8 cellular contexts compared by ENCODE assay signal in the genomic region with DNA sequence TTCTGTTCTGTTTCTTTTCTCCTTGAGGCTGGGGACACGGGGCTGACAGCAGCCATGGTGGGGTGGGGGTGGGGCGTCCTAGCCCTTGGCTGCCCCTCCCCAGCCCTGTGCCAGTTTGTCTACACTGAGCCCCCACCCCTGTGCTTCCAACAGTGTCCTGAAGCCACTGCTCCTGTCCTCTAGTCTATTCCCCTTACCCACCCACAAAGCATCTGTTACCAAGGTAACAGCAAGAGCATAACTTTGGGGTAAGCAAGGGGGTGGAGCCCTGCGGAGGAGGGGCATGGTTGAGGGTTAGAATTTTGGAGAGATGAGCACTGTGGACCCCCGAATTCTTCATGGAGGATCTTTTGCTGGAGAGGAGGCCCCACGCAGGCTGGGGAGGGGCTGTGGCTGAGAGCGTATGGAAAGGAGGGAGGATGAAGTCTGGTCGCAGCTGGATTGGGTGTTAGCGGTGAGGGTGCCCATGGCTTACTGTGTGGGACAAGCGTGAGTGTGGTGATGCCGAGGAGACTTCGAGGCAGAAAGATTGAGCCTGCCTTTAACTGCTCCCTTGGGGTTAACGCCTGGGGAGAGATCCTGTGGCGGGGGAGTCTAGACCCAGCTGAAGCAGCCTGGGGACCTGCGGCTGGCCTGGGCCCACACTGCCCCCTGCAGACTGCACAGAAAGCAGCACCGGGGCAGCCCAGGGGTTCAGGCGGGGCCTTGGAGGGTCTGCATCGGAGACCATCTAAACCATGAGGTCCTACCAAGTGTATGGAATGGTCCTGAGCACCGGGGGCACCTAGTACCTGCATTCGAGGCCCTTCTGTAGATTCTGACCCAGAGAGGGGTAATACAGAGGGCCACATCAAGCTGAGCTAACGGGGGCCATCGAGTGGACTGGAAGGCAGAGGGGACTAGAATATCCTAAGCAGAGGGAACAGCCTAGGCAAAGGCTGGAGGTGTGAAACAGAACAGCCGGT. TPM values are rescaled to one million over a fixed set of nuclear protein-coding genes. Genes with fewer than 3 reads are reported as not detected.
DNase-seq lines count a peak whose midpoint lies in the region; ATAC-seq and TF ChIP-seq lines count a peak whose summit lies in the region.

No MANE protein-coding gene starts in this region.

- H3K9ac ChIP-seq in BLaER1 (0 out of 2 replicates have a peak overlapping the region, but pooled peaks have one; percentile 6), HUES6 (ENCODE audit: low read length) (peak overlapping the region; percentile 6)

- H4K20me1 ChIP-seq in BLaER1, result no peaks in the 10 kb centered on the region

- peak; percentile 82 to 87 (median 83) for ATAC-seq in T-cell (replicated peaks in 1 of 4)
- no peak for ATAC-seq in GM21717 (IDR thresholded peaks at IDR 0.05; ENCODE audit: unreplicated experiment)

- H3K4me2 ChIP-seq in BLaER1, result peak overlapping the region; percentile 78

- H3K9me3 Mint-ChIP-seq in T-cell (no peaks in the 10 kb centered on the region), immature natural killer cell (no peaks in the 10 kb centered on the region)

- TF ChIP-seq CTCF in astrocyte of the cerebellum (IDR thresholded peaks at IDR 0.05; ENCODE audit: low read depth, low read length, missing control alignments), result peak; percentile 72

- H3K27ac ChIP-seq in BLaER1 (no peak overlapping the region; the same call in 1 of the 2 replicates), HUES6 (ENCODE audit: low read depth, low read length) (no peak overlapping the region)

- H3K4me1 ChIP-seq in BLaER1 (peaks cover 60% of the 10 kb centered on the region), HUES6 (ENCODE audit: control insufficient read depth, insufficient read depth, low read length) (peaks cover 18% of the 10 kb centered on the region; the same call in 1 of the 2 replicates)

- no peaks in the 10 kb centered on the region for H3K36me3 ChIP-seq in BLaER1
- H3K36me3 ChIP-seq in HUES6 (ENCODE audit: control insufficient read depth, insufficient read depth, low read length), result no peaks in the 10 kb centered on the region

- peaks cover 12% of the 10 kb centered on the region for H3K27me3 ChIP-seq in BLaER1
- H3K27me3 ChIP-seq in HUES6 (ENCODE audit: control insufficient read depth, insufficient read depth, low read length), result no peaks in the 10 kb centered on the region

- in situ Hi-C loops in astrocyte of the cerebellum (cut with HindIII; ENCODE audit: low sequenced_read_pairs), result no loop called here

- POLR2A ChIA-PET in T-cell (lab: Charles Lee), result interaction anchor here in 1 of 2 donors (0.6 kb wide), 2 partner anchors 26 to 54 kb away, joined by 4 to 5 read pairs; no protein-coding TSS in a partner anchor

- H3K9me3 ChIP-seq in BLaER1 (no peaks in the 10 kb centered on the region), HUES6 (ENCODE audit: control insufficient read depth, insufficient read depth, low read depth, low read length) (no peaks in the 10 kb centered on the region)

- H3K27me3 Mint-ChIP-seq in T-cell (peaks cover 8 to 38% of the 10 kb centered on the region in 2 donors), immature natural killer cell (ENCODE audit: low read depth in 3 of 3) (peaks cover 4 to 7% (median 6%) of the 10 kb centered on the region in 3 donors)

- CTCF ChIA-PET in T-cell (lab: Charles Lee), result interaction anchor here (0.7 to 1.7 kb wide), 11 partner anchors 12 to 1593 kb away, joined by 3 to 9 read pairs (median 4); partner anchors contain the start of gene RPL19 (in 1 of the 2)

- DNase-seq in T-cell (peak; percentile 22 to 69 (median 54)), astrocyte of the cerebellum (ENCODE audit: low read depth) (no peak), immature natural killer cell (peak; percentile 59 to 70 (median 64)), cerebellum (ENCODE audit: low spot score) (no peak)
- DNase-seq in stimulated activated CD4-positive, alpha-beta T cell treated with anti-CD3 and anti-CD28 coated beads, TNF-alpha, amount 100 ng/mL, for 1 hour (ENCODE audit: low read depth in 3 of 3, low spot score in 1 of 3), result peak in 2 of 3 donors; percentile 18 to 37

- H3K27ac Mint-ChIP-seq in T-cell, result peak overlapping the region in 1 of 2 donors; percentile 59
- H3K27ac Mint-ChIP-seq in immature natural killer cell, result peak overlapping the region in 5 of 6 donors; percentile 46 to 69 (median 61)

- H3K36me3 Mint-ChIP-seq in T-cell (no peaks in the 10 kb centered on the region), immature natural killer cell (no peaks in the 10 kb centered on the region)

- H3K4me3 Mint-ChIP-seq in T-cell (peak overlapping the region; percentile 23 to 50 (median 47)), immature natural killer cell (peak overlapping the region in 2 of 5 donors; percentile 8 to 44)

- H3K4me3 ChIP-seq in BLaER1 (peak overlapping the region; percentile 8; the same call in 1 of the 2 replicates), HUES6 (ENCODE audit: low read depth, low read length) (peak overlapping the region; percentile 33), astrocyte of the cerebellum (ENCODE audit: low read depth, low read length) (no peak overlapping the region)

- H3K4me1 Mint-ChIP-seq in T-cell (peaks cover 14 to 21% (median 20%) of the 10 kb centered on the region in 3 donors), immature natural killer cell (peaks cover 10 to 11% of the 10 kb centered on the region in 2 donors)

RNA-seq across cellular contexts. Expression of gene STAC2, which starts 6.1 kb away (rescaled TPM):
- total RNA-seq in T-cell (under 1 TPM in 3 of 5 donors, not detected in 2; 0.12 to 0.15 (median 0.13) TPM), cerebellum (0.64 TPM)
- not detected for polyA plus RNA-seq in immature natural killer cell

RNA-seq across cellular contexts. Expression of gene RPL19, which starts 31.8 kb away (rescaled TPM):
- total RNA-seq in T-cell, result 1,000 to 10,000 TPM; 2,988 to 3,293 (median 3,174) TPM
- 1,000 to 10,000 TPM; 1,129 to 1,798 (median 1,451) TPM for polyA plus RNA-seq in immature natural killer cell
- 493 TPM for total RNA-seq in cerebellum

RNA-seq across cellular contexts. Expression of gene CACNB1, which starts 34.4 kb away (rescaled TPM):
- total RNA-seq in T-cell, result 10 to 100 TPM; 10.8 to 23.2 (median 21.4) TPM
- 1 to 10 TPM in 1 of 3 donors, under 1 TPM in 1, not detected in 1; 0.48 to 5.0 TPM for polyA plus RNA-seq in immature natural killer cell
- total RNA-seq in cerebellum, result 20.7 TPM

Comparison
In these comparisons a context has a peak if more than half of its experiments do, and no peak if none do; other contexts are left out.
1. DNase-seq: peak in T-cell (34 of 34), immature natural killer cell (3 of 3) and stimulated activated CD4-positive, alpha-beta T cell treated with anti-CD3 and anti-CD28 coated beads, TNF-alpha, amount 100 ng/mL, for 1 hour (2 of 3); none in astrocyte of the cerebellum (single experiment) and cerebellum (single experiment).